Comparison of ENCODE assay signal across 8 cellular contexts in the genomic region with DNA sequence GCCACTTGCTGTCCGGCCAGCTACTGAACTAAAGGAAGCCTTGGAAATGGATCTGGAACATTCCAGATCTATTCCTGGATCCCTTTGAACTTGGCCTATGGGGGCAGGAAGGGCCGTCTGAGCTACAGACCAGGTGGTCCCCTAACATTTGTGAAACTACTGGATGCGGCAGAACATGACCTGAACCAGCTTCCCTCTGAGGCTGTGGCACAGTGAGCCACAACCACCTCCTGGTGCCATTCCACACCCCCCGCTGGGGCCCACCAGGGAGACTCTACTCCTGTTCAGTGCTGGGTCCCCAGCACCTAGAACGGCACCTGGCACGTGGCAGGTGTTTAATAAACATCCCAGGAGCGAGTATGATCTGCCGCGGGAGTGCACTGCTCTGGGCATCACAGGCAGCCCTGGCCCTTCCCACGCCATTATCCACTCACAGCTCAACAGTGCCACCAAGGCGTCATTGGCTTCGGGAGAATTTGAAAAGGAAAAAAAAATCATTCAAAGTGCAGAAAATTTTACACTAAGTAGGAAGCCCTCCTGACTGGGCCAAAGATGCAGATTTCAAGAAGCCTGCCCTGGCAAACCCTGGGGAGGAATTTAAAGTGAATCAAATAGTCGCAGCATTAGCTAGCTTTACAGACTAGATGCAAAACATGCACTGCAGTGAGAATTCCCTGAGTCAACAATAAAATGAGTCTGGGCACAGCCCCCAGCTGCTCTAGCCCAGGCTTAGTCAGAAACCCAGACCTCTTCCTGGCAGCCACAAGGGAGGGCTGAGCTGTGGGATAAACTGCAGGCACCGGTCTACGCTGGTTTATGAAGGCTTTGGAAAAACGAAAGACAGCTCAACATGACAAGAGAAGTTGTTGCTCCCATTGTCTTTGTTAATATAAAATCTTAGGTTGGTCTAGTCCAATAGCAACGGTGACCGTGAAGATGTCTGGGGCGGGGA. TPM values are rescaled to one million over a fixed set of nuclear protein-coding genes. Genes with fewer than 3 reads are reported as not detected.
DNase-seq lines count a peak whose midpoint lies in the region; ATAC-seq and TF ChIP-seq lines count a peak whose summit lies in the region.

No MANE protein-coding gene starts in this region.

- no peak overlapping the region for H3K27ac ChIP-seq in liver (ENCODE audit: low read depth in 1 of 2, low read length in 2 of 2)

- H3K4me1 Mint-ChIP-seq in stimulated activated naive B cell treated with anti-CD40 and anti-IgM and Interleukin-4, amounts not matched to agents 10 μg/mL and 1 μg/mL and 100 μg/mL, for 72 hours, result no peaks in the 10 kb centered on the region

- H3K9me3 ChIP-seq in liver (ENCODE audit: control insufficient read depth in 4 of 4, low read length in 3 of 4), result no peaks in the 10 kb centered on the region

- no peaks in the 10 kb centered on the region for H3K36me3 ChIP-seq in liver (ENCODE audit: control insufficient read depth in 4 of 4, insufficient read depth in 3 of 4, low read depth in 1 of 4, low read length in 3 of 4)

- no peaks in the 10 kb centered on the region for H3K36me3 Mint-ChIP-seq in stimulated activated naive B cell treated with anti-CD40 and anti-IgM and Interleukin-4, amounts not matched to agents 10 μg/mL and 1 μg/mL and 100 μg/mL, for 72 hours

- 51% methylated on average over 19 of the region's 19 CpGs for WGBS in liver

- no peaks in the 10 kb centered on the region for H3K27me3 ChIP-seq in liver (ENCODE audit: control insufficient read depth in 4 of 4, insufficient read depth in 4 of 4, low read length in 3 of 4)

- peak; percentile 56 for TF ChIP-seq CTCF in AG09319 (IDR thresholded peaks at IDR 0.05; ENCODE audit: low read depth, low read length)
- TF ChIP-seq CTCF in liver (IDR thresholded peaks at IDR 0.05; ENCODE audit: low read depth, low read length, missing input control), result peak; percentile 45

- peaks cover 6 to 28% (median 16%) of the 10 kb centered on the region in 4 donors for H3K4me1 ChIP-seq in liver (ENCODE audit: control insufficient read depth in 4 of 4, insufficient read depth in 4 of 4, low read length in 3 of 4)

- peaks cover 22 to 38% of the 10 kb centered on the region in 2 donors for H3K27me3 Mint-ChIP-seq in stimulated activated naive B cell treated with anti-CD40 and anti-IgM and Interleukin-4, amounts not matched to agents 10 μg/mL and 1 μg/mL and 100 μg/mL, for 72 hours

- TF ChIP-seq RAD21 in liver (IDR thresholded peaks at IDR 0.05), result peak; percentile 79 to 89

- H3K9ac ChIP-seq in liver (ENCODE audit: low read depth in 1 of 2, low read length in 2 of 2), result no peak overlapping the region

- no peak for ATAC-seq in HG02678 (IDR thresholded peaks at IDR 0.05; ENCODE audit: unreplicated experiment)
- ATAC-seq in stimulated activated naive B cell treated with anti-CD40 and anti-IgM and Interleukin-4, amounts not matched to agents 10 μg/mL and 1 μg/mL and 100 μg/mL, for 72 hours (replicated peaks), result no peak

- DNase-seq in AG09319 (ENCODE audit: extremely low read depth, low read depth) (no peak), HCEC 1CT (peak; percentile 45), amniotic epithelial cell (ENCODE audit: low read depth) (peak; percentile 85), NCI-H748 treated with DMSO at 0.1 percent for 48 hours (lab: John Stamatoyannopoulos, UW) (no peak)
- no peak for DNase-seq in stimulated activated CD4-positive, alpha-beta T cell treated with anti-CD3 and anti-CD28 coated beads, Interleukin-4, amount 100 ng/mL, for 4 hours
- no peak for DNase-seq in stimulated activated naive B cell treated with anti-CD40 and anti-IgM and Interleukin-4, amounts not matched to agents 10 μg/mL and 1 μg/mL and 100 μg/mL, for 72 hours

- H3K4me3 ChIP-seq in liver (ENCODE audit: low read depth in 1 of 3, low read length in 3 of 3), result no peak overlapping the region

- H3K27ac Mint-ChIP-seq in stimulated activated naive B cell treated with anti-CD40 and anti-IgM and Interleukin-4, amounts not matched to agents 10 μg/mL and 1 μg/mL and 100 μg/mL, for 72 hours, result no peak overlapping the region

- no peak overlapping the region for H3K4me3 Mint-ChIP-seq in stimulated activated naive B cell treated with anti-CD40 and anti-IgM and Interleukin-4, amounts not matched to agents 10 μg/mL and 1 μg/mL and 100 μg/mL, for 72 hours

- no peaks in the 10 kb centered on the region for H3K9me3 Mint-ChIP-seq in stimulated activated naive B cell treated with anti-CD40 and anti-IgM and Interleukin-4, amounts not matched to agents 10 μg/mL and 1 μg/mL and 100 μg/mL, for 72 hours

TF ChIP-seq in liver, 16 proteins besides CTCF, POLR2A, EP300 and RAD21:
- TF ChIP-seq TAF1 (conservative IDR thresholded peaks at IDR 0.05) (no peak), YY1 (IDR thresholded peaks at IDR 0.05) (peak; percentile 27)

RNA-seq across cellular contexts. Expression of a gene that starts 14.3 kb away (rescaled TPM):
- total RNA-seq in liver, result 1 to 10 TPM in 1 of 2 donors, under 1 TPM in 1; 0.14 to 2.1 TPM
- polyA plus RNA-seq in liver, result under 1 TPM; 0.42 to 0.64 TPM

RNA-seq across cellular contexts. Expression of a gene that starts 35.9 kb away (rescaled TPM):
- total RNA-seq in liver, result under 1 TPM; 0.08 to 0.37 TPM
- polyA plus RNA-seq in liver, result not detected

Comparison
In these comparisons a context has a peak if more than half of its experiments do, and no peak if none do; other contexts are left out.
1. DNase-seq: peak in HCEC 1CT (single experiment) and amniotic epithelial cell (single experiment); none in AG09319 (single experiment), stimulated activated CD4-positive, alpha-beta T cell treated with anti-CD3 and anti-CD28 coated beads, Interleukin-4, amount 100 ng/mL, for 4 hours (0 of 2), NCI-H748 treated with DMSO at 0.1 percent for 48 hours (single experiment) and stimulated activated naive B cell treated with anti-CD40 and anti-IgM and Interleukin-4, amounts not matched to agents 10 μg/mL and 1 μg/mL and 100 μg/mL, for 72 hours (single experiment).